Comparison of ENCODE assay signal across 12 cellular contexts in the genomic region with DNA sequence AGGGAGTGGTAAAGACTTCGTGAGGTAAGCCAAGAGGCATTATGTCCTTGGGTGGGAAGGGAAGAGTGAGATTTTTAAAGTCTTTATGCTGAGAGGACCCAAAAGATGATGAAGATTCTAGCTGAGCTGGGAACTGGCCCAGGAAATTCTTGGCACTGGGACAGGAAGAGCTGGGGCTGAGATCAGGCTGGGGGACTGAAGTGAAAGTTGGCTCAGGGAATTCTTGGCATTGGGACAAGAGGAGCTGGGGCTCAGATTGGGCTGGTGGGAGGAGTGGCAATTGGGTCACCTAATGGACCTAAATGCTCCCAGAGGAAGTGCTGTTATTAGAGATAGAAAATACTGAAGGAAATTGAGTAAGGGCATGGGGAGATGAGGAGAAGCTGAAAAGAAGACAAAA. TPM values are rescaled to one million over a fixed set of nuclear protein-coding genes. Genes with fewer than 3 reads are reported as not detected.
A peak's percentile ranks its signal among the peaks of the same experiment; 100 is the strongest.
DNase-seq lines count a peak whose midpoint lies in the region; ATAC-seq and TF ChIP-seq lines count a peak whose summit lies in the region.
"Had no signal": no experiment of that assay in that cellular context is flagged by ENCODE, and none has a peak within 500 bp of the region (broad histone marks: within the 10 kb centered on the region; RNA-seq: fewer than 3 reads in every experiment).

No MANE protein-coding gene starts in this region.

- BruUV-seq in PC-9 (replicated peaks; lab: Mats Ljungman, UMichigan): no TSS peak

- H3K4me1 ChIP-seq in PC-9 (replicated peaks; ENCODE audit: insufficient read depth): peaks cover 11% of the 10 kb centered on the region

- no peaks in the 10 kb centered on the region for H4K20me1 ChIP-seq in PC-9 (ENCODE audit: insufficient read depth)

- POLR2A ChIA-PET in PC-9 (lab: Charles Lee; ENCODE audit: unreplicated experiment): no interaction called here

- H3K79me2 ChIP-seq in PC-9 (ENCODE audit: low read depth): peaks cover 25% of the 10 kb centered on the region

- H3K9me3 ChIP-seq in PC-9 (ENCODE audit: insufficient read depth, low read depth): no peaks in the 10 kb centered on the region

- peaks cover 4% of the 10 kb centered on the region; the same call in 1 of the 2 replicates for H3K36me3 ChIP-seq in PC-9 (ENCODE audit: low read depth)

- CTCF ChIA-PET in PC-9 (lab: Charles Lee): interaction anchor here (1.1 to 1.2 kb wide), 2 partner anchors 21 to 65 kb away, joined by 3 read pairs; no protein-coding TSS in a partner anchor

- DNase-seq in D341Med (ENCODE audit: low spot score) (peak; percentile 45), PC-9 (no peak), fibroblast of the conjunctiva (ENCODE audit: low read depth) (peak; percentile 48), posterior cingulate gyrus (peak in 7 of 10 donors; percentile 7 to 84 (median 17)), HCEC 1CT (no peak), SHP77 treated with DMSO at 0.1 percent for 48 hours (lab: John Stamatoyannopoulos, UW) (no peak)
- DNase-seq in stimulated activated CD8-positive, alpha-beta memory T cell treated with anti-CD3 and anti-CD28 coated beads, Interleukin-4, amount 100 ng/mL, for 48 hours: no peak
- DNase-seq: Calu3 had no signal

- H3K27me3 ChIP-seq in PC-9 (ENCODE audit: insufficient read depth, low read depth): no peaks in the 10 kb centered on the region

- H3K4me2 ChIP-seq in PC-9: no peak overlapping the region

- H2AFZ ChIP-seq in PC-9: no peak overlapping the region

- no peaks in the 10 kb centered on the region for H3K9me2 ChIP-seq in PC-9 (ENCODE audit: insufficient read depth)

- ATAC-seq in GM21423 (IDR thresholded peaks at IDR 0.05; ENCODE audit: unreplicated experiment): no peak

- intact Hi-C loops in PC-9 (cut with micrococcal nuclease; ENCODE audit: unreplicated experiment): no loop called here
- intact Hi-C loops in posterior cingulate gyrus (cut with DNase I): no loop called here

- TF ChIP-seq CTCF in PC-9 (conservative IDR thresholded peaks at IDR 0.05): no peak

- H3K27ac ChIP-seq in PC-9: peak overlapping the region; percentile 3; the same call in 1 of the 2 replicates

- H3K4me3 ChIP-seq in PC-9: no peak overlapping the region

- H3F3A ChIP-seq in PC-9 (ENCODE audit: insufficient read depth, low read depth): no peaks in the 10 kb centered on the region

RNA-seq across cellular contexts. Expression of a gene that starts 8.9 kb away (rescaled TPM):
- 19.5 and 32.5 TPM in 2 replicates for total RNA-seq in PC-9 (2021)
- total RNA-seq: activated T-helper 1 cell treated with anti-CD3 and anti-CD28 coated beads, Interleukin-12 subunit alpha, Interleukin-12 subunit beta, Interleukin-2, Interleukin-4 antibody, amounts not matched to agents 30 ng/mL and 10 ng/mL and 1 ng/mL, durations not matched to agents 14 hours and 24 hours and 36 hours; fibroblast of villous mesenchyme; T-helper 2 cell treated with Interferon-gamma antibody and Interleukin-4, amounts not matched to agents 100 ng/mL and 5 ng/mL, for 36 hours had no signal

Comparison
In these comparisons a context has a peak if more than half of its experiments do, and no peak if none do; other contexts are left out.
1. DNase-seq: peak in D341Med (single experiment), fibroblast of the conjunctiva (single experiment) and posterior cingulate gyrus (7 of 10); none in PC-9 (0 of 2), HCEC 1CT (single experiment), stimulated activated CD8-positive, alpha-beta memory T cell treated with anti-CD3 and anti-CD28 coated beads, Interleukin-4, amount 100 ng/mL, for 48 hours (single experiment) and SHP77 treated with DMSO at 0.1 percent for 48 hours (single experiment).